8 cellular contexts compared by ENCODE assay signal in the genomic region with DNA sequence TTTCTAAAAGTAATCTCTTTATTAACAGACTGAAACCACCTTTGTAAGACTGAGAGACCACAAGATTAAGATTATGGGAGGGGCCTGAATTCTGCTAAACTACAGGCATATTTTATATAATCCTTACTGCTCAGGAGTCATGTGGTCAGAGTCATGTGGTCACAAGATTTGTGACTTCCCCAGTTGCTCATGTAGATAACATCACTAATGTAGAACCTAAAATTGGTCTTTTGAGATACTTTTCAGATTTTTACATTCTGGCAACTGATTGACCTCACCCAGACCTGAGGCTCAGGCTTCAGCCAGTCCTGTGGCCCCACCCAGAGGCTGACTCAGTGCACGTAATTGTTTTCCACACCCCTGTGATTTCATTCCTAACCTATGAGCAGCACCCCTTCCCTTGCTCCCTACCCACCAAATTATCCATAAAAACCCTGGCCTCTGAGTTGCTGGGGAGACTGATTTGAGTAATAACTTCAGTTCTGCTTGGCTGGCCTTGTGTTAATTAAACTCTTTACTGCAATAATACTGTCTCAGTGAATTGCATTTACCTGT.
DNase-seq lines count a peak whose midpoint lies in the region; TF ChIP-seq lines count a peak whose summit lies in the region.

No MANE protein-coding gene starts in this region.

- no peak overlapping the region for H3K4me3 ChIP-seq in NB4 (ENCODE audit: low read depth, low read length)

- peak; percentile 23 for TF ChIP-seq CTCF in NB4 (IDR thresholded peaks at IDR 0.05; ENCODE audit: low read depth, low read length)

- TF ChIP-seq POLR2A in NB4 (IDR thresholded peaks at IDR 0.05; ENCODE audit: extremely low read depth, insufficient read length), result no peak

- DNase-seq in DMS79 treated with DMSO at 0.1 percent for 48 hours (lab: John Stamatoyannopoulos, UW) (peak; percentile 13), DMS79 (lab: John Stamatoyannopoulos, UW) (no peak), HCEC 1CT (peak; percentile 94), NB4 (ENCODE audit: low read depth) (peak; percentile 59), islet precursor cell (peak; percentile 96), NCI-H146 treated with DMSO at 0.1 percent for 48 hours (lab: John Stamatoyannopoulos, UW; ENCODE audit: unreplicated experiment) (no peak), retina (no peak)
- DNase-seq in activated T-helper 9 cell treated with anti-CD3 and anti-CD28 coated beads, Interleukin-2, amount 50 U/mL, for 16 hours (ENCODE audit: low read depth), result peak; percentile 3

Comparison
In these comparisons a context has a peak if more than half of its experiments do, and no peak if none do; other contexts are left out.
1. DNase-seq: peak in DMS79 treated with DMSO at 0.1 percent for 48 hours (single experiment), HCEC 1CT (single experiment), NB4 (single experiment), activated T-helper 9 cell treated with anti-CD3 and anti-CD28 coated beads, Interleukin-2, amount 50 U/mL, for 16 hours (single experiment) and islet precursor cell (single experiment); none in DMS79 (single experiment), NCI-H146 treated with DMSO at 0.1 percent for 48 hours (single experiment) and retina (single experiment).